Comparison of ENCODE assay signal across 8 cellular contexts in the genomic region with DNA sequence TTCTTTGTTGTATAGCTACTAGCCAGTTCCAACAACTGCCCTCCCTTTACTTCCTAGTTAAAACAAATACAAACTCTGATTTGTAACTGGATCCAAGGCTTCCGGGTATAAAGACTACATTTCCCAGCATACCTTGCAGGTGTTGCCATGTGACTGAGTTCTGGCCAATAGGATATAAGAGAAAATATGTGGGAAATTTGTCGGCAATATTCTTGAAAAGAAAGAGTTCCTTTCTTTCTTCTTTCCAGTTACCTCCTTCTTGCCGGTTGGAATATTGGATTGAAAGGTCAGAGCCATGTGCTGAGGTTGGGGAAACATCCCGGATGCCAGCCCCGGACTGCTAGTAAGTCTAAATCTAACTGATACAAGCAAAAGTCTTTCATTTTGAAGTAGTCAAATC. TPM values are rescaled to one million over a fixed set of nuclear protein-coding genes. Genes with fewer than 3 reads are reported as not detected.
DNase-seq lines count a peak whose midpoint lies in the region; ATAC-seq, FAIRE-seq and TF ChIP-seq lines count a peak whose summit lies in the region.

No MANE protein-coding gene starts in this region.

- H4K91ac ChIP-seq in trophoblast cell (ENCODE audit: low read depth, low read length) = peak overlapping the region; percentile 14

- no peak for TF ChIP-seq CTCF in fibroblast of the aortic adventitia (IDR thresholded peaks at IDR 0.05; ENCODE audit: insufficient read depth, low read length)

- H3K27me3 ChIP-seq in trophoblast cell (ENCODE audit: insufficient read depth, low read length) = no peaks in the 10 kb centered on the region

- H3K4ac ChIP-seq in trophoblast cell (ENCODE audit: low read depth, low read length) = no peak overlapping the region

- no peak overlapping the region for H2BK5ac ChIP-seq in trophoblast cell (ENCODE audit: low read depth, low read length, poor library complexity)

- H3K23ac ChIP-seq in trophoblast cell (ENCODE audit: low read length) = no peak overlapping the region

- H3K79me2 ChIP-seq in trophoblast cell (ENCODE audit: control insufficient read depth, insufficient read depth, low read length, poor library complexity) = no peaks in the 10 kb centered on the region

- H2BK12ac ChIP-seq in trophoblast cell (ENCODE audit: low read length) = no peak overlapping the region

- no peak overlapping the region for H3K18ac ChIP-seq in trophoblast cell (ENCODE audit: low read length)

- H4K8ac ChIP-seq in trophoblast cell (ENCODE audit: low read depth, low read length) = peak overlapping the region; percentile 65

- H3K27ac ChIP-seq in trophoblast cell (ENCODE audit: low read depth, low read length) = no peak overlapping the region

- H3K36me3 ChIP-seq in ES-I3 (ENCODE audit: insufficient read depth, low read length) (no peaks in the 10 kb centered on the region), trophoblast cell (ENCODE audit: control insufficient read depth in 1 of 2, insufficient read depth in 2 of 2, low read length in 2 of 2) (no peaks in the 10 kb centered on the region)

- DNase-seq in Jurkat, Clone E6-1 (ENCODE audit: low read depth, low spot score) = peak; percentile 59
- DNase-seq in fibroblast of the aortic adventitia (ENCODE audit: low read depth) = peak; percentile 59
- DNase-seq in trophoblast cell = peak; percentile 68 to 91
- DNase-seq in NCI-H1436 treated with DMSO at 0.1 percent for 48 hours (lab: John Stamatoyannopoulos, UW) = no peak
- DNase-seq in retina = no peak

- ATAC-seq in GM21619 (IDR thresholded peaks at IDR 0.05; ENCODE audit: unreplicated experiment) = no peak

- FAIRE-seq in TTC549 (lab: Jason Lieb, UNC) = peak; percentile 97

- peaks cover 2% of the 10 kb centered on the region for H3K79me1 ChIP-seq in trophoblast cell (ENCODE audit: low read length)

- H3K9me3 ChIP-seq in ES-I3 (ENCODE audit: control insufficient read depth, insufficient read depth, low read length) = no peaks in the 10 kb centered on the region
- no peaks in the 10 kb centered on the region for H3K9me3 ChIP-seq in trophoblast cell (ENCODE audit: insufficient read depth, low read depth, low read length)

- peak overlapping the region; percentile 8; the same call in 1 of the 2 replicates for H3K4me3 ChIP-seq in Jurkat, Clone E6-1 (ENCODE audit: low read length)
- H3K4me3 ChIP-seq in fibroblast of the aortic adventitia (ENCODE audit: low read depth, low read length) (peak overlapping the region; percentile 23), trophoblast cell (ENCODE audit: low read depth, low read length) (peak overlapping the region; percentile 37)

- no peak overlapping the region for H2BK120ac ChIP-seq in trophoblast cell (ENCODE audit: insufficient read depth, low read length, poor library complexity)

- no peak overlapping the region for H4K12ac ChIP-seq in trophoblast cell (ENCODE audit: low read depth, low read length)

- no peak overlapping the region for H3K14ac ChIP-seq in trophoblast cell (ENCODE audit: low read length)

- peak overlapping the region; percentile 52 for H3K4me2 ChIP-seq in trophoblast cell (ENCODE audit: low read length)

- H2AK5ac ChIP-seq in trophoblast cell (ENCODE audit: low read length) = no peak overlapping the region

- H2AFZ ChIP-seq in trophoblast cell (ENCODE audit: insufficient read depth, low read length, poor library complexity) = no peak overlapping the region

- H3K4me1 ChIP-seq in ES-I3 (ENCODE audit: insufficient read depth, low read length) (no peaks in the 10 kb centered on the region), trophoblast cell (ENCODE audit: control insufficient read depth in 1 of 2, insufficient read depth in 2 of 2, low read length in 2 of 2) (no peaks in the 10 kb centered on the region)

- no CpG with 5 or more reads among the region's 5 CpGs for WGBS in trophoblast cell (ENCODE audit: extremely low coverage, insufficient coverage, insufficient read length)

- H3K9ac ChIP-seq in ES-I3 (ENCODE audit: low read depth, low read length) (peak overlapping the region; percentile 58; the same call in 1 of the 2 replicates), trophoblast cell (ENCODE audit: low read length) (no peak overlapping the region)

RNA-seq across cellular contexts. Expression of gene ZBTB40, which starts 23.0 kb away (rescaled TPM):
- 16.2 TPM for polyA plus RNA-seq in Jurkat, Clone E6-1 (2012; ENCODE audit: insufficient read depth, insufficient read length)
- 8.6 and 10.0 TPM in 2 replicates for total RNA-seq in fibroblast of the aortic adventitia (ENCODE audit: low replicate concordance)
- polyA plus RNA-seq in trophoblast cell (2013) = 11.0 and 11.3 TPM in 2 replicates

Comparison
In these comparisons a context has a peak if more than half of its experiments do, and no peak if none do; other contexts are left out.
1. DNase-seq: peak in Jurkat, Clone E6-1 (single experiment), fibroblast of the aortic adventitia (single experiment) and trophoblast cell (2 of 2); none in NCI-H1436 treated with DMSO at 0.1 percent for 48 hours (single experiment) and retina (single experiment).
2. Peak in every context shown above with its lines, with median percentiles within 50 percentile points of each other: H3K4me3 ChIP-seq.